32 cellular contexts compared by ENCODE assay signal in genomic region chr13:33081666-33082065, GRCh38.
"Had no signal": no experiment of that assay in that cellular context is flagged by ENCODE, and none has a peak within 500 bp of the region (broad histone marks: within the 10 kb centered on the region; RNA-seq: fewer than 3 reads in every experiment).

No MANE protein-coding gene starts in this region.

- H3K9me3 Mint-ChIP-seq: activated CD4-positive, alpha-beta memory T cell treated with anti-CD3 and anti-CD28 coated beads for 36 hours; activated naive CD4-positive, alpha-beta T cell treated with anti-CD3 and anti-CD28 coated beads for 36 hours; activated naive CD8-positive, alpha-beta T cell treated with anti-CD3 and anti-CD28 coated beads for 36 hours; activated T-helper 1 cell treated with anti-CD3 and anti-CD28 coated beads, Interleukin-12 subunit alpha, Interleukin-12 subunit beta, Interleukin-2, Interleukin-4 antibody, amounts not matched to agents 30 ng/mL and 10 ng/mL and 1 ng/mL, durations not matched to agents 14 hours and 24 hours and 36 hours had no signal

- H3K4me1 ChIP-seq: adrenal gland, body of pancreas, colonic mucosa, left lung, testis had no signal

- H3K4me3 ChIP-seq: adrenal gland, body of pancreas, colonic mucosa, left lung, lower lobe of right lung, skin epidermis, testis, transverse colon had no signal

- H3K9me3 ChIP-seq: adrenal gland, body of pancreas, colonic mucosa, left lung, lower lobe of right lung, testis, transverse colon had no signal

- ATAC-seq: body of pancreas; left lung; lower lobe of right lung; natural killer cell; sciatic nerve; stimulated activated naive CD8-positive, alpha-beta T cell treated with anti-CD3 and anti-CD28 coated beads, Interleukin-15, Interleukin-2, amounts not matched to agents 100 U/mL and 50 U/mL, for 24 hours had no signal

- DNase-seq: activated CD4-positive, alpha-beta memory T cell treated with anti-CD3 and anti-CD28 coated beads for 36 hours; activated CD4-positive, alpha-beta T cell treated with anti-CD3 and anti-CD28 coated beads, Interleukin-2, amount 10 ng/mL, durations not matched to agents 24 days and 14 days; activated CD4-positive, CD25-positive, alpha-beta regulatory T cell treated with anti-CD3 and anti-CD28 coated beads, Interleukin-2, amount 50 U/mL, for 72 hours; activated CD8-positive, alpha-beta memory T cell treated with anti-CD3 and anti-CD28 coated beads, Interleukin-2, amount 50 U/mL, for 4 hours; activated effector memory CD4-positive, alpha-beta T cell treated with anti-CD3 and anti-CD28 coated beads, Interleukin-2, amount 50 U/mL, for 16 hours; activated naive CD4-positive, alpha-beta T cell treated with anti-CD3 and anti-CD28 coated beads for 36 hours; activated naive CD8-positive, alpha-beta T cell treated with anti-CD3 and anti-CD28 coated beads for 36 hours; activated T-cell treated with anti-CD3 and anti-CD28 coated beads, Interleukin-2, amount 50 U/mL, for 1 hour; adrenal gland; aorta; body of pancreas; colonic mucosa; effector CD8-positive, alpha-beta T cell; erythroblast; head of caudate nucleus; hypothalamus; kidney glomerular epithelial cell; left lung; lower lobe of right lung; mesenchymal stem cell; natural killer cell; retina; stimulated activated CD4-positive, alpha-beta T cell treated with anti-CD3 and anti-CD28 coated beads, Interleukin-12 subunit alpha, Interleukin-12 subunit beta, amount 100 ng/mL, for 4 hours; stimulated activated CD4-positive, alpha-beta T cell treated with anti-CD3 and anti-CD28 coated beads, Interleukin-4, amount 100 ng/mL, for 1 hour; stimulated activated naive CD8-positive, alpha-beta T cell treated with anti-CD3 and anti-CD28 coated beads, Interleukin-15, Interleukin-2, amounts not matched to agents 100 U/mL and 50 U/mL, for 24 hours; T-helper 2 cell; testis; transverse colon had no signal

- H3K27me3 ChIP-seq: adrenal gland, body of pancreas, colonic mucosa, left lung, testis, transverse colon had no signal

- H3K4me3 Mint-ChIP-seq: activated CD4-positive, alpha-beta memory T cell treated with anti-CD3 and anti-CD28 coated beads for 36 hours; activated CD4-positive, alpha-beta T cell treated with anti-CD3 and anti-CD28 coated beads, Interleukin-2, amount 10 ng/mL, durations not matched to agents 24 days and 14 days; activated naive CD4-positive, alpha-beta T cell treated with anti-CD3 and anti-CD28 coated beads for 36 hours; activated naive CD8-positive, alpha-beta T cell treated with anti-CD3 and anti-CD28 coated beads for 36 hours; activated T-helper 1 cell treated with anti-CD3 and anti-CD28 coated beads, Interleukin-12 subunit alpha, Interleukin-12 subunit beta, Interleukin-2, Interleukin-4 antibody, amounts not matched to agents 30 ng/mL and 10 ng/mL and 1 ng/mL, durations not matched to agents 14 hours and 24 hours and 36 hours; natural killer cell had no signal

- H3K27ac Mint-ChIP-seq: activated CD4-positive, alpha-beta memory T cell treated with anti-CD3 and anti-CD28 coated beads for 36 hours; activated CD4-positive, alpha-beta T cell treated with anti-CD3 and anti-CD28 coated beads, Interleukin-2, amount 10 ng/mL, durations not matched to agents 24 days and 14 days; activated naive CD4-positive, alpha-beta T cell treated with anti-CD3 and anti-CD28 coated beads for 36 hours; activated naive CD8-positive, alpha-beta T cell treated with anti-CD3 and anti-CD28 coated beads for 36 hours; activated T-helper 1 cell treated with anti-CD3 and anti-CD28 coated beads, Interleukin-12 subunit alpha, Interleukin-12 subunit beta, Interleukin-2, Interleukin-4 antibody, amounts not matched to agents 30 ng/mL and 10 ng/mL and 1 ng/mL, durations not matched to agents 14 hours and 24 hours and 36 hours; natural killer cell; progenitor cell of endocrine pancreas had no signal

- H3K4me1 Mint-ChIP-seq: natural killer cell had no signal

- H3K27ac ChIP-seq: adrenal gland, body of pancreas, colonic mucosa, left lung, lower lobe of right lung, skin epidermis, testis, transverse colon had no signal

- H3K36me3 ChIP-seq: adrenal gland, colonic mucosa, left lung, lower lobe of right lung, transverse colon had no signal

- H3K36me3 Mint-ChIP-seq: activated CD4-positive, alpha-beta memory T cell treated with anti-CD3 and anti-CD28 coated beads for 36 hours; activated naive CD8-positive, alpha-beta T cell treated with anti-CD3 and anti-CD28 coated beads for 36 hours; natural killer cell had no signal
